ENCODE assay signal across 23 cellular contexts in genomic region chr15:48775556-48775955, GRCh38.
"Had no signal": no experiment of that assay in that cellular context is flagged by ENCODE, and none has a peak within 500 bp of the region (broad histone marks: within the 10 kb centered on the region; RNA-seq: fewer than 3 reads in every experiment).

No MANE protein-coding gene starts in this region.

- H3K27me3 Mint-ChIP-seq: activated naive CD8-positive, alpha-beta T cell treated with anti-CD3 and anti-CD28 coated beads, Interleukin-2, amount 10 ng/mL, durations not matched to agents 7 days and 5 days; T-helper 17 cell had no signal

- H3K4me1 Mint-ChIP-seq: T-helper 17 cell had no signal

- H3K36me3 ChIP-seq: adrenal gland, Peyer's patch had no signal

- DNase-seq: activated CD4-positive, alpha-beta T cell treated with anti-CD3 and anti-CD28 coated beads for 48 hours; activated CD4-positive, alpha-beta T cell treated with anti-CD3 and anti-CD28 coated beads, Interleukin-2, amount 50 U/mL, for 4 hours; activated CD4-positive, CD25-positive, alpha-beta regulatory T cell treated with anti-CD3 and anti-CD28 coated beads, Interleukin-2, amount 50 U/mL, for 72 hours; activated CD8-positive, alpha-beta memory T cell treated with anti-CD3 and anti-CD28 coated beads, Interleukin-2, amount 50 U/mL, for 48 hours; activated CD8-positive, alpha-beta T cell treated with anti-CD3 and anti-CD28 coated beads, Interleukin-2, amount 10 ng/mL, durations not matched to agents 7 days and 5 days; activated naive CD4-positive, alpha-beta T cell treated with anti-CD3 and anti-CD28 coated beads, Interleukin-2, amount 50 U/mL, for 16 hours; activated naive CD8-positive, alpha-beta T cell treated with anti-CD3 and anti-CD28 coated beads, Interleukin-2, amount 10 ng/mL, durations not matched to agents 7 days and 5 days; activated T-cell treated with anti-CD3 and anti-CD28 coated beads, Interleukin-2, amount 50 U/mL, for 1 hour; adrenal gland; aorta; Kasumi-1; NCI-H1105 treated with DMSO at 0.1 percent for 48 hours; NCI-H1436 treated with DMSO at 0.1 percent for 48 hours; NCI-H187; NCI-H2081; NCI-H446; NCI-H524; Peyer's patch; SHP77; T-helper 17 cell; T-helper 9 cell had no signal

- H3K27me3 ChIP-seq: adrenal gland, Peyer's patch had no signal

- H3K9me3 ChIP-seq: adrenal gland, Peyer's patch had no signal

- H3K27ac Mint-ChIP-seq: activated CD8-positive, alpha-beta T cell treated with anti-CD3 and anti-CD28 coated beads, Interleukin-2, amount 10 ng/mL, durations not matched to agents 7 days and 5 days; activated naive CD8-positive, alpha-beta T cell treated with anti-CD3 and anti-CD28 coated beads, Interleukin-2, amount 10 ng/mL, durations not matched to agents 7 days and 5 days; T-helper 17 cell; WTC11 had no signal

- ATAC-seq: activated CD8-positive, alpha-beta T cell treated with anti-CD3 and anti-CD28 coated beads, Interleukin-2, amount 10 ng/mL, durations not matched to agents 7 days and 5 days; T-helper 17 cell; WTC11 had no signal

- H3K4me1 ChIP-seq: adrenal gland, Peyer's patch had no signal

- H3K9me3 Mint-ChIP-seq: WTC11 had no signal

- H3K4me3 ChIP-seq: adrenal gland, Peyer's patch had no signal

- H3K4me3 Mint-ChIP-seq: activated CD8-positive, alpha-beta T cell treated with anti-CD3 and anti-CD28 coated beads, Interleukin-2, amount 10 ng/mL, durations not matched to agents 7 days and 5 days; activated naive CD8-positive, alpha-beta T cell treated with anti-CD3 and anti-CD28 coated beads, Interleukin-2, amount 10 ng/mL, durations not matched to agents 7 days and 5 days; T-helper 17 cell; WTC11 had no signal

- H3K27ac ChIP-seq: adrenal gland, Peyer's patch, RWPE1 had no signal
